6 cellular contexts compared by ENCODE assay signal in the genomic region with DNA sequence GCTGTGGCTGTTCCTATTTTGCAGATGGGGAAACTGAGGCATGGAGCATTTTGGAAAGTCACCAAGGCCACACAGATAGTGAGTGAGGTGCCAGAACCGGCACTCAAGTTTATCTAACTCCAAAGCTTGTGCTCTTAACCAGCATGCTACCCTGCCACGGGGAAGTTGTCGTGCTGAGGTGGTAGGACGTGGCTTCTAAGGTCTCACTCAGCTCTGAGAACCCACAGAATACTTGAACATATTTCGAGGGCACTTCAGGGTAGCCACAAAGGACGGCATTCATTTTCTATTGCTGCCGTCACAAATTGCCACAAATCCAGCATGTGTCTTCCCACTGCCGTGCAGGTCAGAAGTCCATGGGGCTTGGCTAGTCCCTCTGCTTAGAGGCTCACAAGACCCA.
"Had no signal": no experiment of that assay in that cellular context is flagged by ENCODE, and none has a peak within 500 bp of the region (broad histone marks: within the 10 kb centered on the region; RNA-seq: fewer than 3 reads in every experiment).

No MANE protein-coding gene starts in this region.

- ATAC-seq: K562 had no signal

- H3K27ac ChIP-seq: GM23248 had no signal

- DNase-seq: GM23248, GOT3, H9, HCEC 1CT, IMR-90 had no signal

- H3K4me3 ChIP-seq: GM23248, K562 had no signal
